Comparison of ENCODE assay signal across 15 cellular contexts in genomic region chr4:88792821-88793220, GRCh38.
DNase-seq lines count a peak whose midpoint lies in the region; ATAC-seq and TF ChIP-seq lines count a peak whose summit lies in the region.
"Had no signal": no experiment of that assay in that cellular context is flagged by ENCODE, and none has a peak within 500 bp of the region (broad histone marks: within the 10 kb centered on the region; RNA-seq: fewer than 3 reads in every experiment).

No MANE protein-coding gene starts in this region.

- H3K4me3 ChIP-seq in fibroblast of the aortic adventitia (ENCODE audit: low read depth, low read length) (no peak overlapping the region), A673 (ENCODE audit: low read depth, low read length, poor library complexity, severe bottlenecking) (no peak overlapping the region)
- H3K4me3 ChIP-seq: adrenal gland, neural progenitor cell had no signal

- ATAC-seq in T-helper 17 cell: no peak
- ATAC-seq in GM18517 (IDR thresholded peaks at IDR 0.05; ENCODE audit: unreplicated experiment): no peak
- no peak for ATAC-seq in HG03439 (IDR thresholded peaks at IDR 0.05; ENCODE audit: unreplicated experiment)
- ATAC-seq in HG03025 (IDR thresholded peaks at IDR 0.05; ENCODE audit: low FRiP score, unreplicated experiment): no peak

- H3K4me1 Mint-ChIP-seq in T-helper 17 cell: peaks cover 11% of the 10 kb centered on the region
- H3K4me1 Mint-ChIP-seq: IgD-negative memory B cell had no signal

- no peak overlapping the region for H3K4me3 Mint-ChIP-seq in T-helper 17 cell
- H3K4me3 Mint-ChIP-seq: IgD-negative memory B cell; neural progenitor cell; T-helper 2 cell treated with Interferon-gamma antibody and Interleukin-4, amounts not matched to agents 5 μg/mL and 100 μg/mL, for 36 hours had no signal

- CTCF ChIA-PET in A673 (lab: Charles Lee): no interaction called here

- intact Hi-C loops in A673 (cut with micrococcal nuclease; ENCODE audit: unreplicated experiment): no loop called here

- TF ChIP-seq CTCF in fibroblast of the aortic adventitia (IDR thresholded peaks at IDR 0.05; ENCODE audit: insufficient read depth, low read length): no peak
- TF ChIP-seq CTCF in A673 (conservative IDR thresholded peaks at IDR 0.05; ENCODE audit: low read depth, low read length): no peak

- H3K27ac ChIP-seq in A673 (ENCODE audit: low read depth, low read length, poor library complexity, severe bottlenecking): no peak overlapping the region
- H3K27ac ChIP-seq: adrenal gland, neural progenitor cell had no signal

- peaks cover 2% of the 10 kb centered on the region for H3K36me3 Mint-ChIP-seq in T-helper 17 cell (ENCODE audit: low read depth)
- H3K36me3 Mint-ChIP-seq: IgD-negative memory B cell had no signal

- no peaks in the 10 kb centered on the region for H3K27me3 ChIP-seq in A673 (replicated peaks; ENCODE audit: insufficient read depth, low read depth, low read length, poor library complexity)
- H3K27me3 ChIP-seq: adrenal gland, neural progenitor cell had no signal

- no peaks in the 10 kb centered on the region for H3K27me3 Mint-ChIP-seq in T-helper 17 cell
- H3K27me3 Mint-ChIP-seq: IgD-negative memory B cell had no signal

- H3K36me3 ChIP-seq in A673 (ENCODE audit: insufficient read depth, low read length, poor library complexity, severe bottlenecking): no peaks in the 10 kb centered on the region
- H3K36me3 ChIP-seq: adrenal gland, neural progenitor cell had no signal

- POLR2A ChIA-PET in A673 (lab: Charles Lee; ENCODE audit: low non-redundant PET): no interaction called here

- H3K4me1 ChIP-seq in A673 (ENCODE audit: insufficient read depth, low read length, poor library complexity, severe bottlenecking): no peaks in the 10 kb centered on the region
- H3K4me1 ChIP-seq: neural progenitor cell had no signal

- H3K9me3 ChIP-seq in T-helper 17 cell (ENCODE audit: control insufficient read depth, low read length, poor library complexity, severe bottlenecking) (no peaks in the 10 kb centered on the region), A673 (ENCODE audit: low read depth, low read length, poor library complexity, severe bottlenecking) (no peaks in the 10 kb centered on the region)
- H3K9me3 ChIP-seq: adrenal gland had no signal

- DNase-seq in ELR (ENCODE audit: low read depth) (peak; percentile 65), T-helper 17 cell (no peak), fibroblast of the aortic adventitia (ENCODE audit: low read depth) (peak; percentile 55), renal cortical epithelial cell (ENCODE audit: low read depth) (peak; percentile 78), A673 (ENCODE audit: low spot score) (no peak)
- DNase-seq: adrenal gland; GDM1; NCI-H2081 treated with DMSO at 0.1 percent for 48 hours; stimulated activated CD4-positive, alpha-beta T cell treated with anti-CD3 and anti-CD28 coated beads, Interleukin-4, amount 100 ng/mL, for 24 hours had no signal

- BruUV-seq in A673 (replicated peaks; lab: Mats Ljungman, UMichigan): no TSS peak

- H3K27ac Mint-ChIP-seq in T-helper 17 cell: peak overlapping the region; percentile 37
- H3K27ac Mint-ChIP-seq: neural progenitor cell; T-helper 2 cell treated with Interferon-gamma antibody and Interleukin-4, amounts not matched to agents 5 μg/mL and 100 μg/mL, for 36 hours had no signal

Comparison
In these comparisons a context has a peak if more than half of its experiments do, and no peak if none do; other contexts are left out.
1. DNase-seq: peak in ELR (single experiment), fibroblast of the aortic adventitia (single experiment) and renal cortical epithelial cell (single experiment); none in T-helper 17 cell (0 of 3) and A673 (single experiment).